7 cellular contexts compared by ENCODE assay signal in the genomic region with DNA sequence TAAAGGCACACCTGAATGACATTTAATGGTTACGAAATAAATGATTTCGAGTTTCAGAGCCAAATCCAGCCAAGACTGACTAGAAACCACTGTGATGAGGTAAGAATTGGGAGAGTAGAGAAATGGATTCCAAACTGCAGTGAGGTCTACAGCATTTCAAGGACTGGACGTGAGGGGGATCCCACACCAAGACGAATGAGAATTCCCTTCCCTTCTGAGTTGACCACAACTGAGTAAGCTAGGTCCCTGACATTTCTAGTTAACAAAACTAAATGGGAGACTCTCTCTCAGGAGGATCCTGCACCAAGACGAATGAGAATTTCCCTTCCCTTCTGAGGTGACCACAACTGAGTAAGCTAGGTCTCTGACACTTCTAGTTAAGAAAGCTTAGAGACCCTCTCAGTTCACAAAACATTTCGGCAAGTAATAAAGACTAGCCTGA.
DNase-seq lines count a peak whose midpoint lies in the region; ATAC-seq and TF ChIP-seq lines count a peak whose summit lies in the region.

No MANE protein-coding gene starts in this region.

- peaks cover 13 to 18% of the 10 kb centered on the region in 2 donors for H3K36me3 ChIP-seq in muscle layer of duodenum (ENCODE audit: control insufficient read depth in 1 of 2, insufficient read depth in 2 of 2, low read length in 2 of 2)

- H3K9me3 ChIP-seq in muscle layer of duodenum (ENCODE audit: control insufficient read depth in 1 of 2, low read length in 2 of 2): peaks cover 0 to 5% of the 10 kb centered on the region in 2 donors

- H3K4me1 ChIP-seq in muscle layer of duodenum (ENCODE audit: control insufficient read depth in 1 of 2, insufficient read depth in 2 of 2, low read length in 2 of 2): peaks cover 22 to 37% of the 10 kb centered on the region in 2 donors

- DNase-seq in GM12865 (ENCODE audit: low read depth) (peak; percentile 38), MV-4-11 (lab: John Stamatoyannopoulos, UW) (peak; percentile 30), choroid plexus epithelial cell (ENCODE audit: low read depth) (peak; percentile 82), NCI-H2081 treated with DMSO at 0.1 percent for 48 hours (lab: John Stamatoyannopoulos, UW) (no peak), COLO668 (lab: John Stamatoyannopoulos, UW; ENCODE audit: unreplicated experiment) (no peak)

- no peak for ATAC-seq in GM19035 (IDR thresholded peaks at IDR 0.05; ENCODE audit: unreplicated experiment)

- H3K4me3 ChIP-seq in GM12865 (ENCODE audit: low read depth, low read length) (peak overlapping the region; percentile 90), choroid plexus epithelial cell (ENCODE audit: low read depth, low read length) (peak overlapping the region; percentile 94), muscle layer of duodenum (ENCODE audit: low read depth in 1 of 2, low read length in 2 of 2) (peak overlapping the region; percentile 69 to 100)

- peak overlapping the region; percentile 100 for H3K27ac ChIP-seq in muscle layer of duodenum (ENCODE audit: low read length)

- H3K27me3 ChIP-seq in muscle layer of duodenum (ENCODE audit: low read depth, low read length): no peaks in the 10 kb centered on the region

- TF ChIP-seq CTCF in GM12865 (IDR thresholded peaks at IDR 0.05; ENCODE audit: insufficient read depth, low read depth, low read length, missing control alignments) (no peak), choroid plexus epithelial cell (conservative IDR thresholded peaks at IDR 0.05; ENCODE audit: low read depth, low read length) (peak; percentile 47)

Comparison
In these comparisons a context has a peak if more than half of its experiments do, and no peak if none do; other contexts are left out.
1. DNase-seq: peak in GM12865 (single experiment), MV-4-11 (single experiment) and choroid plexus epithelial cell (single experiment); none in NCI-H2081 treated with DMSO at 0.1 percent for 48 hours (single experiment) and COLO668 (single experiment).
2. Peak in every context shown above with its lines, with median percentiles within 50 percentile points of each other: H3K4me3 ChIP-seq.